ENCODE assay signal across 1 cellular context in genomic region chr3:87796137-87796899, GRCh38.
TF ChIP-seq lines count a peak whose summit lies in the region.

No MANE protein-coding gene starts in this region.

TF ChIP-seq in K562, 482 proteins besides CTCF, POLR2A, EP300 and RAD21 (continued from another document and continues in another):
- TF ChIP-seq, protein P1, sequence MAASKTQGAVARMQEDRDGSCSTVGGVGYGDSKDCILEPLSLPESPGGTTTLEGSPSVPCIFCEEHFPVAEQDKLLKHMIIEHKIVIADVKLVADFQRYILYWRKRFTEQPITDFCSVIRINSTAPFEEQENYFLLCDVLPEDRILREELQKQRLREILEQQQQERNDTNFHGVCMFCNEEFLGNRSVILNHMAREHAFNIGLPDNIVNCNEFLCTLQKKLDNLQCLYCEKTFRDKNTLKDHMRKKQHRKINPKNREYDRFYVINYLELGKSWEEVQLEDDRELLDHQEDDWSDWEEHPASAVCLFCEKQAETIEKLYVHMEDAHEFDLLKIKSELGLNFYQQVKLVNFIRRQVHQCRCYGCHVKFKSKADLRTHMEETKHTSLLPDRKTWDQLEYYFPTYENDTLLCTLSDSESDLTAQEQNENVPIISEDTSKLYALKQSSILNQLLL (CRISPR knock-in tag; IDR thresholded peaks at IDR 0.05; ENCODE audit: borderline replicate concordance): no peak
- TF ChIP-seq PML (IDR thresholded peaks at IDR 0.05; ENCODE audit: low read length) (peak; percentile 80), TAF9B (IDR thresholded peaks at IDR 0.05; ENCODE audit: partially characterized antibody) (peak; percentile 56), JUND (IDR thresholded peaks at IDR 0.05; ENCODE audit: borderline replicate concordance, low read depth, low read length) (peak; percentile 94), JUND (tag; IDR thresholded peaks at IDR 0.05; ENCODE audit: borderline replicate concordance, low read depth, low read length) (peak; percentile 96; the same call in 2 of the 3 replicates), FOS (IDR thresholded peaks at IDR 0.05; ENCODE audit: extremely low read depth, insufficient read length) (peak; percentile 47), PYGO2 (tag; IDR thresholded peaks at IDR 0.05) (0 out of 2 replicates have a peak, but pooled peaks have one; percentile 29), ZNF316 (IDR thresholded peaks at IDR 0.05) (peak; percentile 97), FIP1L1 (IDR thresholded peaks at IDR 0.05; ENCODE audit: low read depth, low read length, poor library complexity, severe bottlenecking) (no peak), DIDO1 (tag; IDR thresholded peaks at IDR 0.05; ENCODE audit: low read depth) (no peak), KLF10 (CRISPR knock-in tag; IDR thresholded peaks at IDR 0.05) (no peak), PHTF2 (CRISPR knock-in tag; IDR thresholded peaks at IDR 0.05) (no peak), ZNF212 (CRISPR knock-in tag; IDR thresholded peaks at IDR 0.05) (no peak), ZNF146 (CRISPR knock-in tag; IDR thresholded peaks at IDR 0.05; ENCODE audit: unreplicated experiment) (no peak), FOXM1 (IDR thresholded peaks at IDR 0.05; ENCODE audit: low read depth) (peak; percentile 87), FOXM1 (CRISPR knock-in tag; IDR thresholded peaks at IDR 0.05; ENCODE audit: low read depth) (no peak), ESRRA (IDR thresholded peaks at IDR 0.05; ENCODE audit: borderline replicate concordance, low read depth) (no peak), E2F3 (CRISPR knock-in tag; IDR thresholded peaks at IDR 0.05) (no peak), SETDB1 (IDR thresholded peaks at IDR 0.05; ENCODE audit: low read length) (no peak), PHF20 (IDR thresholded peaks at IDR 0.05; ENCODE audit: partially characterized antibody) (no peak), NRF1 (conservative IDR thresholded peaks at IDR 0.05 in 1 of 2, IDR thresholded peaks at IDR 0.05 in 1 of 2) (no peak), ZNF347 (CRISPR knock-in tag; IDR thresholded peaks at IDR 0.05; ENCODE audit: low read depth) (no peak), TRIM28 (IDR thresholded peaks at IDR 0.05) (no peak), TFAM (CRISPR knock-in tag; conservative IDR thresholded peaks at IDR 0.05) (no peak), ZNF408 (CRISPR knock-in tag; IDR thresholded peaks at IDR 0.05; ENCODE audit: low read depth) (no peak), CEBPZ (IDR thresholded peaks at IDR 0.05; ENCODE audit: borderline replicate concordance, low read depth, low read length) (no peak), MCM3 (IDR thresholded peaks at IDR 0.05) (no peak), HMG20A (CRISPR knock-in tag; conservative IDR thresholded peaks at IDR 0.05) (no peak), GABPA (tag; conservative IDR thresholded peaks at IDR 0.05; ENCODE audit: low read depth) (no peak), BCL6 (CRISPR knock-in tag; IDR thresholded peaks at IDR 0.05) (no peak), ZNF184 (CRISPR knock-in tag; IDR thresholded peaks at IDR 0.05) (no peak), ZNF239 (CRISPR knock-in tag; IDR thresholded peaks at IDR 0.05) (no peak), SIN3B (IDR thresholded peaks at IDR 0.05; ENCODE audit: low read depth) (no peak), SNRNP70 (optimal IDR thresholded peaks at IDR 0.05; ENCODE audit: low read depth, low read length) (no peak)
- TF ChIP-seq, protein P2, sequence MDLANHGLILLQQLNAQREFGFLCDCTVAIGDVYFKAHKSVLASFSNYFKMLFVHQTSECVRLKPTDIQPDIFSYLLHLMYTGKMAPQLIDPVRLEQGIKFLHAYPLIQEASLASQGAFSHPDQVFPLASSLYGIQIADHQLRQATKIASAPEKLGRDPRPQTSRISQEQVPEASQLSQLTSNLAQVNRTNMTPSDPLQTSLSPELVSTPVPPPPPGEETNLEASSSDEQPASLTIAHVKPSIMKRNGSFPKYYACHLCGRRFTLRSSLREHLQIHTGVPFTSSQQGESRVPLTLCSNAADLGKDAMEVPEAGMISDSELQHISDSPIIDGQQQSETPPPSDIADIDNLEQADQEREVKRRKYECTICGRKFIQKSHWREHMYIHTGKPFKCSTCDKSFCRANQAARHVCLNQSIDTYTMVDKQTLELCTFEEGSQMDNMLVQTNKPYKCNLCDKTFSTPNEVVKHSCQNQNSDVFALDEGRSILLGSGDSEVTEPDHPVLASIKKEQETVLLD (IDR thresholded peaks at IDR 0.05): peak; percentile 88
- TF ChIP-seq, protein P3, sequence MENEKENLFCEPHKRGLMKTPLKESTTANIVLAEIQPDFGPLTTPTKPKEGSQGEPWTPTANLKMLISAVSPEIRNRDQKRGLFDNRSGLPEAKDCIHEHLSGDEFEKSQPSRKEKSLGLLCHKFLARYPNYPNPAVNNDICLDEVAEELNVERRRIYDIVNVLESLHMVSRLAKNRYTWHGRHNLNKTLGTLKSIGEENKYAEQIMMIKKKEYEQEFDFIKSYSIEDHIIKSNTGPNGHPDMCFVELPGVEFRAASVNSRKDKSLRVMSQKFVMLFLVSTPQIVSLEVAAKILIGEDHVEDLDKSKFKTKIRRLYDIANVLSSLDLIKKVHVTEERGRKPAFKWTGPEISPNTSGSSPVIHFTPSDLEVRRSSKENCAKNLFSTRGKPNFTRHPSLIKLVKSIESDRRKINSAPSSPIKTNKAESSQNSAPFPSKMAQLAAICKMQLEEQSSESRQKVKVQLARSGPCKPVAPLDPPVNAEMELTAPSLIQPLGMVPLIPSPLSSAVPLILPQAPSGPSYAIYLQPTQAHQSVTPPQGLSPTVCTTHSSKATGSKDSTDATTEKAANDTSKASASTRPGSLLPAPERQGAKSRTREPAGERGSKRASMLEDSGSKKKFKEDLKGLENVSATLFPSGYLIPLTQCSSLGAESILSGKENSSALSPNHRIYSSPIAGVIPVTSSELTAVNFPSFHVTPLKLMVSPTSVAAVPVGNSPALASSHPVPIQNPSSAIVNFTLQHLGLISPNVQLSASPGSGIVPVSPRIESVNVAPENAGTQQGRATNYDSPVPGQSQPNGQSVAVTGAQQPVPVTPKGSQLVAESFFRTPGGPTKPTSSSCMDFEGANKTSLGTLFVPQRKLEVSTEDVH (IDR thresholded peaks at IDR 0.05; ENCODE audit: low read depth, partially characterized antibody): peak; percentile 52
- TF ChIP-seq, protein P4, sequence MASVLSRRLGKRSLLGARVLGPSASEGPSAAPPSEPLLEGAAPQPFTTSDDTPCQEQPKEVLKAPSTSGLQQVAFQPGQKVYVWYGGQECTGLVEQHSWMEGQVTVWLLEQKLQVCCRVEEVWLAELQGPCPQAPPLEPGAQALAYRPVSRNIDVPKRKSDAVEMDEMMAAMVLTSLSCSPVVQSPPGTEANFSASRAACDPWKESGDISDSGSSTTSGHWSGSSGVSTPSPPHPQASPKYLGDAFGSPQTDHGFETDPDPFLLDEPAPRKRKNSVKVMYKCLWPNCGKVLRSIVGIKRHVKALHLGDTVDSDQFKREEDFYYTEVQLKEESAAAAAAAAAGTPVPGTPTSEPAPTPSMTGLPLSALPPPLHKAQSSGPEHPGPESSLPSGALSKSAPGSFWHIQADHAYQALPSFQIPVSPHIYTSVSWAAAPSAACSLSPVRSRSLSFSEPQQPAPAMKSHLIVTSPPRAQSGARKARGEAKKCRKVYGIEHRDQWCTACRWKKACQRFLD (CRISPR knock-in tag; IDR thresholded peaks at IDR 0.05): no peak
- TF ChIP-seq, protein P5, sequence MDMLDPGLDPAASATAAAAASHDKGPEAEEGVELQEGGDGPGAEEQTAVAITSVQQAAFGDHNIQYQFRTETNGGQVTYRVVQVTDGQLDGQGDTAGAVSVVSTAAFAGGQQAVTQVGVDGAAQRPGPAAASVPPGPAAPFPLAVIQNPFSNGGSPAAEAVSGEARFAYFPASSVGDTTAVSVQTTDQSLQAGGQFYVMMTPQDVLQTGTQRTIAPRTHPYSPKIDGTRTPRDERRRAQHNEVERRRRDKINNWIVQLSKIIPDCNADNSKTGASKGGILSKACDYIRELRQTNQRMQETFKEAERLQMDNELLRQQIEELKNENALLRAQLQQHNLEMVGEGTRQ (CRISPR knock-in tag; IDR thresholded peaks at IDR 0.05): no peak
- TF ChIP-seq, protein P6, sequence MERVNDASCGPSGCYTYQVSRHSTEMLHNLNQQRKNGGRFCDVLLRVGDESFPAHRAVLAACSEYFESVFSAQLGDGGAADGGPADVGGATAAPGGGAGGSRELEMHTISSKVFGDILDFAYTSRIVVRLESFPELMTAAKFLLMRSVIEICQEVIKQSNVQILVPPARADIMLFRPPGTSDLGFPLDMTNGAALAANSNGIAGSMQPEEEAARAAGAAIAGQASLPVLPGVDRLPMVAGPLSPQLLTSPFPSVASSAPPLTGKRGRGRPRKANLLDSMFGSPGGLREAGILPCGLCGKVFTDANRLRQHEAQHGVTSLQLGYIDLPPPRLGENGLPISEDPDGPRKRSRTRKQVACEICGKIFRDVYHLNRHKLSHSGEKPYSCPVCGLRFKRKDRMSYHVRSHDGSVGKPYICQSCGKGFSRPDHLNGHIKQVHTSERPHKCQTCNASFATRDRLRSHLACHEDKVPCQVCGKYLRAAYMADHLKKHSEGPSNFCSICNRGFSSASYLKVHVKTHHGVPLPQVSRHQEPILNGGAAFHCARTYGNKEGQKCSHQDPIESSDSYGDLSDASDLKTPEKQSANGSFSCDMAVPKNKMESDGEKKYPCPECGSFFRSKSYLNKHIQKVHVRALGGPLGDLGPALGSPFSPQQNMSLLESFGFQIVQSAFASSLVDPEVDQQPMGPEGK (CRISPR knock-in tag; IDR thresholded peaks at IDR 0.05; ENCODE audit: borderline replicate concordance): no peak
- TF ChIP-seq, protein P7, sequence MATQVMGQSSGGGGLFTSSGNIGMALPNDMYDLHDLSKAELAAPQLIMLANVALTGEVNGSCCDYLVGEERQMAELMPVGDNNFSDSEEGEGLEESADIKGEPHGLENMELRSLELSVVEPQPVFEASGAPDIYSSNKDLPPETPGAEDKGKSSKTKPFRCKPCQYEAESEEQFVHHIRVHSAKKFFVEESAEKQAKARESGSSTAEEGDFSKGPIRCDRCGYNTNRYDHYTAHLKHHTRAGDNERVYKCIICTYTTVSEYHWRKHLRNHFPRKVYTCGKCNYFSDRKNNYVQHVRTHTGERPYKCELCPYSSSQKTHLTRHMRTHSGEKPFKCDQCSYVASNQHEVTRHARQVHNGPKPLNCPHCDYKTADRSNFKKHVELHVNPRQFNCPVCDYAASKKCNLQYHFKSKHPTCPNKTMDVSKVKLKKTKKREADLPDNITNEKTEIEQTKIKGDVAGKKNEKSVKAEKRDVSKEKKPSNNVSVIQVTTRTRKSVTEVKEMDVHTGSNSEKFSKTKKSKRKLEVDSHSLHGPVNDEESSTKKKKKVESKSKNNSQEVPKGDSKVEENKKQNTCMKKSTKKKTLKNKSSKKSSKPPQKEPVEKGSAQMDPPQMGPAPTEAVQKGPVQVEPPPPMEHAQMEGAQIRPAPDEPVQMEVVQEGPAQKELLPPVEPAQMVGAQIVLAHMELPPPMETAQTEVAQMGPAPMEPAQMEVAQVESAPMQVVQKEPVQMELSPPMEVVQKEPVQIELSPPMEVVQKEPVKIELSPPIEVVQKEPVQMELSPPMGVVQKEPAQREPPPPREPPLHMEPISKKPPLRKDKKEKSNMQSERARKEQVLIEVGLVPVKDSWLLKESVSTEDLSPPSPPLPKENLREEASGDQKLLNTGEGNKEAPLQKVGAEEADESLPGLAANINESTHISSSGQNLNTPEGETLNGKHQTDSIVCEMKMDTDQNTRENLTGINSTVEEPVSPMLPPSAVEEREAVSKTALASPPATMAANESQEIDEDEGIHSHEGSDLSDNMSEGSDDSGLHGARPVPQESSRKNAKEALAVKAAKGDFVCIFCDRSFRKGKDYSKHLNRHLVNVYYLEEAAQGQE (CRISPR knock-in tag; IDR thresholded peaks at IDR 0.05; ENCODE audit: low read depth): no peak
- TF ChIP-seq, protein P8, sequence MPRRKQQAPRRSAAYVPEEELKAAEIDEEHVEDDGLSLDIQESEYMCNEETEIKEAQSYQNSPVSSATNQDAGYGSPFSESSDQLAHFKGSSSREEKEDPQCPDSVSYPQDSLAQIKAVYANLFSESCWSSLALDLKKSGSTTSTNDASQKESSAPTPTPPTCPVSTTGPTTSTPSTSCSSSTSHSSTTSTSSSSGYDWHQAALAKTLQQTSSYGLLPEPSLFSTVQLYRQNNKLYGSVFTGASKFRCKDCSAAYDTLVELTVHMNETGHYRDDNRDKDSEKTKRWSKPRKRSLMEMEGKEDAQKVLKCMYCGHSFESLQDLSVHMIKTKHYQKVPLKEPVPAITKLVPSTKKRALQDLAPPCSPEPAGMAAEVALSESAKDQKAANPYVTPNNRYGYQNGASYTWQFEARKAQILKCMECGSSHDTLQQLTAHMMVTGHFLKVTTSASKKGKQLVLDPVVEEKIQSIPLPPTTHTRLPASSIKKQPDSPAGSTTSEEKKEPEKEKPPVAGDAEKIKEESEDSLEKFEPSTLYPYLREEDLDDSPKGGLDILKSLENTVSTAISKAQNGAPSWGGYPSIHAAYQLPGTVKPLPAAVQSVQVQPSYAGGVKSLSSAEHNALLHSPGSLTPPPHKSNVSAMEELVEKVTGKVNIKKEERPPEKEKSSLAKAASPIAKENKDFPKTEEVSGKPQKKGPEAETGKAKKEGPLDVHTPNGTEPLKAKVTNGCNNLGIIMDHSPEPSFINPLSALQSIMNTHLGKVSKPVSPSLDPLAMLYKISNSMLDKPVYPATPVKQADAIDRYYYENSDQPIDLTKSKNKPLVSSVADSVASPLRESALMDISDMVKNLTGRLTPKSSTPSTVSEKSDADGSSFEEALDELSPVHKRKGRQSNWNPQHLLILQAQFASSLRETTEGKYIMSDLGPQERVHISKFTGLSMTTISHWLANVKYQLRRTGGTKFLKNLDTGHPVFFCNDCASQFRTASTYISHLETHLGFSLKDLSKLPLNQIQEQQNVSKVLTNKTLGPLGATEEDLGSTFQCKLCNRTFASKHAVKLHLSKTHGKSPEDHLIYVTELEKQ (CRISPR knock-in tag; IDR thresholded peaks at IDR 0.05): no peak
